ENCODE assay signal across 32 cellular contexts in the genomic region with DNA sequence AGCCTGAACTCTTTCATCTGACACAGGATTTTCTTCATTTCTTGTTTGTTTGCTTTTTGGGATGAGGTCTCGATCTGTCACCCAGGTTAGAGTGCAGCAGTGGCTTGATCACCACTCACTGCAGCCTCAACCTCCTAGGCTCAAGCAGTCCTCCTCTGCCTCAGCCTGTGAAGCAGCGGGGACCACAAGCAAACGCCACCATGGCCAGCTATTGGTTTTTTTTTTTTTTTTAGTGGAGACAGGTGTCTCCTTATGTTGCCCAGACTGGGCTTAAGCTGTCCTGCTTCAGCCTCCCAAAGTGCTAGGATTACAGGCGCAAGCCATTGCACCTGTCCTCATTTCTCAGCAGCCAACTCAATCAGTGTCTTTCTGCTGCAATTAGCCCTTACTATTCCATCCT. TPM values are rescaled to one million over a fixed set of nuclear protein-coding genes. Genes with fewer than 3 reads are reported as not detected.
A peak's percentile ranks its signal among the peaks of the same experiment; 100 is the strongest.
DNase-seq lines count a peak whose midpoint lies in the region; ATAC-seq, FAIRE-seq and TF ChIP-seq lines count a peak whose summit lies in the region.
"Had no signal": no experiment of that assay in that cellular context is flagged by ENCODE, and none has a peak within 500 bp of the region (broad histone marks: within the 10 kb centered on the region; RNA-seq: fewer than 3 reads in every experiment).

No MANE protein-coding gene starts in this region.

- no peak overlapping the region for H3K4me2 ChIP-seq in H9 (ENCODE audit: insufficient read depth, insufficient read length, low read length)
- H3K4me2 ChIP-seq: neural progenitor cell, PC-9 had no signal

- no peak overlapping the region for H3K56ac ChIP-seq in H9 (ENCODE audit: insufficient read length, low read depth, low read length)

- H2AK5ac ChIP-seq in H9 (ENCODE audit: insufficient read length, low read length): no peak overlapping the region

- TF ChIP-seq POLR2A in sigmoid colon (IDR thresholded peaks at IDR 0.05): no peak

- H3K36me3 ChIP-seq in sigmoid colon (peaks cover 0 to 15% (median 3%) of the 10 kb centered on the region in 4 donors), small intestine (ENCODE audit: control insufficient read depth in 2 of 2, insufficient read depth in 2 of 2, low read length in 2 of 2) (peaks cover 0 to 8% of the 10 kb centered on the region in 2 donors), Caco-2 (ENCODE audit: control insufficient read depth, insufficient read depth, low read length) (peaks cover 6% of the 10 kb centered on the region)
- H3K36me3 ChIP-seq: colonic mucosa had no signal

- H3K4me1 ChIP-seq in H9 (ENCODE audit: insufficient read depth, low read length) (no peaks in the 10 kb centered on the region; the same call in 1 of the 2 replicates), sigmoid colon (peaks cover 0 to 9% (median 3%) of the 10 kb centered on the region in 4 donors), small intestine (ENCODE audit: control insufficient read depth in 2 of 2, insufficient read depth in 1 of 2, low read depth in 1 of 2, low read length in 1 of 2) (peaks cover 4 to 5% of the 10 kb centered on the region in 2 donors), Caco-2 (peaks cover 11% of the 10 kb centered on the region)
- H3K4me1 ChIP-seq: colonic mucosa, parathyroid adenoma had no signal

- H3K36me3 Mint-ChIP-seq in H9 (ENCODE audit: insufficient read depth in 1 of 3, low read depth in 3 of 3) (peaks cover 19 to 27% (median 21%) of the 10 kb centered on the region in 3 experiments), brain (peaks cover 34% of the 10 kb centered on the region), Caco-2 (ENCODE audit: insufficient read depth, unreplicated experiment) (peaks cover 15% of the 10 kb centered on the region)
- H3K36me3 Mint-ChIP-seq in naive thymus-derived CD8-positive, alpha-beta T cell: peaks cover 0 to 10% (median 6%) of the 10 kb centered on the region in 3 donors
- H3K36me3 Mint-ChIP-seq: memory B cell had no signal

- H3K9me3 Mint-ChIP-seq in H9: no peaks in the 10 kb centered on the region; a peak in 1 of 5 replicates
- H3K9me3 Mint-ChIP-seq in brain: no peaks in the 10 kb centered on the region
- no peaks in the 10 kb centered on the region for H3K9me3 Mint-ChIP-seq in Caco-2 (ENCODE audit: unreplicated experiment)
- no peaks in the 10 kb centered on the region for H3K9me3 Mint-ChIP-seq in naive thymus-derived CD8-positive, alpha-beta T cell
- H3K9me3 Mint-ChIP-seq: immature natural killer cell, memory B cell, neural progenitor cell had no signal

- H3K4me3 ChIP-seq in sigmoid colon: no peak overlapping the region
- H3K4me3 ChIP-seq in small intestine (ENCODE audit: low read depth in 1 of 2, low read length in 2 of 2): no peak overlapping the region
- no peak overlapping the region for H3K4me3 ChIP-seq in Caco-2 (ENCODE audit: low read depth, low read length)
- H3K4me3 ChIP-seq: colonic mucosa, neural progenitor cell, PC-9, transverse colon had no signal

- no peak overlapping the region for H3K23ac ChIP-seq in H9 (ENCODE audit: insufficient read length, low read depth, low read length)

- H3K23me2 ChIP-seq in H9 (ENCODE audit: insufficient read length, low read depth, low read length, poor library complexity, severe bottlenecking): no peaks in the 10 kb centered on the region

- H3K27ac Mint-ChIP-seq in H9 (peak overlapping the region in 2 of 3 experiments; percentile 44 to 80; a peak in 4 of 7 replicates), brain (peak overlapping the region in 3 of 5 experiments; percentile 61 to 85 (median 64)), Caco-2 (ENCODE audit: unreplicated experiment) (no peak overlapping the region)
- no peak overlapping the region for H3K27ac Mint-ChIP-seq in naive thymus-derived CD8-positive, alpha-beta T cell
- H3K27ac Mint-ChIP-seq: activated CD4-positive, alpha-beta T cell treated with anti-CD3 and anti-CD28 coated beads for 36 hours; activated naive CD8-positive, alpha-beta T cell; immature natural killer cell; memory B cell; neural progenitor cell had no signal

- no peak overlapping the region for H2BK120ac ChIP-seq in H9 (ENCODE audit: low read depth, low read length, poor library complexity, severe bottlenecking)

- no peak overlapping the region for H2BK20ac ChIP-seq in H9 (ENCODE audit: low read depth, low read length, poor library complexity, severe bottlenecking)

- H3K9ac ChIP-seq in H9 (ENCODE audit: extremely low read depth, insufficient read length, low read length): no peak overlapping the region
- H3K9ac ChIP-seq: neural progenitor cell, parathyroid adenoma had no signal

- H3K4me3 Mint-ChIP-seq in H9 (no peak overlapping the region), brain (peak overlapping the region in 3 of 5 experiments; percentile 28 to 74 (median 46)), Caco-2 (ENCODE audit: unreplicated experiment) (no peak overlapping the region)
- no peak overlapping the region for H3K4me3 Mint-ChIP-seq in naive thymus-derived CD8-positive, alpha-beta T cell
- H3K4me3 Mint-ChIP-seq: activated CD4-positive, alpha-beta T cell treated with anti-CD3 and anti-CD28 coated beads for 36 hours; activated naive CD8-positive, alpha-beta T cell; immature natural killer cell; memory B cell; neural progenitor cell had no signal

- no peaks in the 10 kb centered on the region for H4K20me1 ChIP-seq in H9 (ENCODE audit: control insufficient read depth, insufficient read depth, insufficient read length)

- no peak overlapping the region for H3K18ac ChIP-seq in H9 (ENCODE audit: insufficient read length, low read depth, low read length)

- peaks cover 33 to 40% of the 10 kb centered on the region in 2 experiments for H3K4me1 Mint-ChIP-seq in H9
- H3K4me1 Mint-ChIP-seq in brain: peaks cover 59% of the 10 kb centered on the region
- H3K4me1 Mint-ChIP-seq in Caco-2 (ENCODE audit: low read depth, unreplicated experiment): peaks cover 5% of the 10 kb centered on the region
- H3K4me1 Mint-ChIP-seq in naive thymus-derived CD8-positive, alpha-beta T cell: peaks cover 2 to 6% (median 4%) of the 10 kb centered on the region in 4 donors
- H3K4me1 Mint-ChIP-seq: memory B cell had no signal

- no peak overlapping the region for H2AFZ ChIP-seq in H9 (ENCODE audit: low read length)
- H2AFZ ChIP-seq: neural progenitor cell, parathyroid adenoma, PC-9 had no signal

- H3K27ac ChIP-seq in H9 (ENCODE audit: insufficient read length, low read depth, low read length): no peak overlapping the region
- peak overlapping the region in 3 of 4 donors; percentile 12 to 20 (median 16) for H3K27ac ChIP-seq in sigmoid colon
- H3K27ac ChIP-seq in small intestine (ENCODE audit: low read depth in 1 of 2, low read length in 1 of 2): no peak overlapping the region
- H3K27ac ChIP-seq: colonic mucosa, neural progenitor cell, parathyroid adenoma, PC-9 had no signal

- ATAC-seq in naive thymus-derived CD8-positive, alpha-beta T cell: no peak
- ATAC-seq: activated CD4-positive, alpha-beta T cell treated with anti-CD3 and anti-CD28 coated beads for 36 hours; HCT116; left lobe of liver had no signal

- no peaks in the 10 kb centered on the region for H3K27me3 ChIP-seq in H9 (ENCODE audit: insufficient read depth, low read length)
- H3K27me3 ChIP-seq in sigmoid colon: no peaks in the 10 kb centered on the region
- H3K27me3 ChIP-seq in small intestine (ENCODE audit: control insufficient read depth in 2 of 2, insufficient read depth in 2 of 2, low read length in 2 of 2): no peaks in the 10 kb centered on the region
- H3K27me3 ChIP-seq in Caco-2 (replicated peaks; ENCODE audit: control insufficient read depth, insufficient read depth, low read length): no peaks in the 10 kb centered on the region
- H3K27me3 ChIP-seq: colonic mucosa, neural progenitor cell, transverse colon had no signal

- TF ChIP-seq CTCF in H9 (conservative IDR thresholded peaks at IDR 0.05) (no peak), brain (conservative IDR thresholded peaks at IDR 0.05) (no peak), sigmoid colon (IDR thresholded peaks at IDR 0.05) (no peak), Caco-2 (IDR thresholded peaks at IDR 0.05; ENCODE audit: insufficient read depth in 1 of 2, low read depth in 1 of 2, low read length in 1 of 2, severe bottlenecking in 1 of 2, unreplicated experiment in 1 of 2) (no peak)

- peaks cover 3% of the 10 kb centered on the region for H3K79me1 ChIP-seq in H9 (ENCODE audit: insufficient read depth, low read depth, low read length, poor library complexity, severe bottlenecking)

- no peak overlapping the region for H2BK12ac ChIP-seq in H9 (ENCODE audit: insufficient read length, low read depth, low read length)

- CTCF ChIA-PET in Caco-2 (lab: Charles Lee): interaction anchor here (0.6 kb wide), 1 partner anchor 243 kb away, joined by 3 read pairs; no protein-coding TSS in a partner anchor

- H4K91ac ChIP-seq in H9 (ENCODE audit: insufficient read length, low read depth, low read length): no peak overlapping the region

- H2BK15ac ChIP-seq in H9 (ENCODE audit: low read depth, low read length): no peak overlapping the region

- DNase-seq in NCI-H146 (lab: John Stamatoyannopoulos, UW): peak; percentile 14
- no peak for DNase-seq in NCI-H146 treated with DMSO at 0.1 percent for 48 hours (lab: John Stamatoyannopoulos, UW; ENCODE audit: unreplicated experiment)
- no peak for DNase-seq in H9
- DNase-seq in sigmoid colon: no peak
- no peak for DNase-seq in small intestine
- no peak for DNase-seq in Caco-2
- no peak for DNase-seq in naive thymus-derived CD8-positive, alpha-beta T cell
- DNase-seq: 8988T; activated CD4-positive, alpha-beta T cell treated with anti-CD3 and anti-CD28 coated beads for 36 hours; activated effector memory CD4-positive, alpha-beta T cell treated with Interleukin-2 at 50 U/mL for 16 hours; C1 segment of cervical spinal cord; colonic mucosa; COR-L47; DMS79; effector CD4-positive, alpha-beta T cell; GF-D8; hypothalamus; immature natural killer cell; NCI-H1930; NCI-H526; PC-9; SIG-M5; stimulated activated CD4-positive, alpha-beta T cell treated with anti-CD3 and anti-CD28 coated beads, Interleukin-4, amount 100 ng/mL, for 24 hours; SW 1271; transverse colon had no signal

- no peak overlapping the region for H4K5ac ChIP-seq in H9 (ENCODE audit: insufficient read length, low read depth, low read length)

- H3T11ph ChIP-seq in H9 (ENCODE audit: low read length): no peak overlapping the region

- no peak overlapping the region for H2BK5ac ChIP-seq in H9 (ENCODE audit: insufficient read length, low read length)

- no TSS peak for BruUV-seq in Caco-2 (replicated peaks; lab: Mats Ljungman, UMichigan)

- H3K9me3 ChIP-seq in H9 (ENCODE audit: control insufficient read depth, low read depth, low read length): no peaks in the 10 kb centered on the region
- H3K9me3 ChIP-seq in sigmoid colon: no peaks in the 10 kb centered on the region
- H3K9me3 ChIP-seq in small intestine (ENCODE audit: control insufficient read depth, low read depth): no peaks in the 10 kb centered on the region
- no peaks in the 10 kb centered on the region for H3K9me3 ChIP-seq in Caco-2
- H3K9me3 ChIP-seq: colonic mucosa, transverse colon had no signal

- H3K14ac ChIP-seq in H9 (ENCODE audit: insufficient read depth, low read length): no peak overlapping the region

- TF ChIP-seq EP300 in sigmoid colon (IDR thresholded peaks at IDR 0.05): no peak

- H3K79me2 ChIP-seq in H9 (ENCODE audit: insufficient read depth, low read length): peaks cover 12% of the 10 kb centered on the region; the same call in 1 of the 2 replicates
- H3K79me2 ChIP-seq: parathyroid adenoma had no signal

- WGBS in H9 (ENCODE audit: extremely low coverage, insufficient read length, low lambda C conversion rate): no CpG with 5 or more reads among the region's 4 CpGs
- 80 to 86% methylated on average over 4 of the region's 4 CpGs for WGBS in sigmoid colon, 2 donors
- 82 to 89% (median 86%) methylated on average over 4 of the region's 4 CpGs for WGBS in small intestine, 3 donors

- FAIRE-seq in small intestine (lab: Jason Lieb, UNC): no peak

- POLR2A ChIA-PET in Caco-2 (lab: Charles Lee): no interaction called here
- POLR2A ChIA-PET in naive thymus-derived CD8-positive, alpha-beta T cell (lab: Charles Lee): interaction anchor here (0.6 kb wide), 1 partner anchor 13 kb away, joined by 4 read pairs; no protein-coding TSS in a partner anchor

- H3K4ac ChIP-seq in H9 (ENCODE audit: low read depth, low read length): no peak overlapping the region

- no peak overlapping the region for H4K8ac ChIP-seq in H9 (replicated peaks; ENCODE audit: insufficient read length, low read depth, low read length)

- no peaks in the 10 kb centered on the region for H3K27me3 Mint-ChIP-seq in H9 (ENCODE audit: low read depth)
- H3K27me3 Mint-ChIP-seq in brain: peaks cover under 1% of the 10 kb centered on the region
- H3K27me3 Mint-ChIP-seq in Caco-2 (ENCODE audit: insufficient read depth, unreplicated experiment): no peaks in the 10 kb centered on the region
- H3K27me3 Mint-ChIP-seq in naive thymus-derived CD8-positive, alpha-beta T cell: no peaks in the 10 kb centered on the region
- H3K27me3 Mint-ChIP-seq: activated CD4-positive, alpha-beta T cell treated with anti-CD3 and anti-CD28 coated beads for 36 hours; activated naive CD8-positive, alpha-beta T cell had no signal

- intact Hi-C loops in sigmoid colon (cut with DNase I): loop anchor here (10.0 kb wide), 1 partner anchor 98 kb away; no protein-coding TSS in a partner anchor
- intact Hi-C loops in Caco-2 (cut with micrococcal nuclease; ENCODE audit: unreplicated experiment): no loop called here

RNA-seq across cellular contexts. Expression of gene SPRY1, which starts 10.3 kb away (rescaled TPM):
- 76.3 and 77.6 TPM in 2 replicates for total RNA-seq in H9 (2021)
- 19.7 TPM for polyA plus RNA-seq in brain (ENCODE audit: insufficient read depth, low read depth, low replicate concordance)
- 10 to 100 TPM; 37.6 to 84.4 (median 56.7) TPM for total RNA-seq in sigmoid colon
- polyA plus RNA-seq in sigmoid colon: 10 to 100 TPM in 2 of 3 donors, 1 to 10 TPM in 1; 5.5 to 21.0 (median 18.1) TPM
- 10 to 100 TPM in 2 of 3 donors, 1 to 10 TPM in 1; 6.5 to 28.6 (median 11.9) TPM for polyA plus RNA-seq in small intestine
- total RNA-seq in Caco-2 (2022): 23.2 and 23.4 TPM in 2 replicates
- 1 to 10 TPM; 8.1 to 9.0 TPM for total RNA-seq in naive thymus-derived CD8-positive, alpha-beta T cell
- polyA plus RNA-seq in naive thymus-derived CD8-positive, alpha-beta T cell: 10 to 100 TPM in 1 of 3 donors, 1 to 10 TPM in 2; 6.9 to 11.0 (median 9.7) TPM

Comparison
In these comparisons a context has a peak if more than half of its experiments do, and no peak if none do; other contexts are left out.
1. H3K27ac ChIP-seq: peak in sigmoid colon (3 of 4); none in H9 (single experiment) and small intestine (0 of 2).
2. H3K27ac Mint-ChIP-seq: peak in H9 (2 of 3) and brain (3 of 5); none in Caco-2 (single experiment) and naive thymus-derived CD8-positive, alpha-beta T cell (0 of 10).
3. H3K4me3 Mint-ChIP-seq: peak in brain (3 of 5); none in H9 (0 of 2), Caco-2 (single experiment) and naive thymus-derived CD8-positive, alpha-beta T cell (0 of 10).